Comparison of ENCODE assay signal across 12 cellular contexts in genomic region chr10:113165643-113166042, GRCh38.
A peak's percentile ranks its signal among the peaks of the same experiment; 100 is the strongest.
DNase-seq lines count a peak whose midpoint lies in the region; ATAC-seq and TF ChIP-seq lines count a peak whose summit lies in the region.
"Had no signal": no experiment of that assay in that cellular context is flagged by ENCODE, and none has a peak within 500 bp of the region (broad histone marks: within the 10 kb centered on the region; RNA-seq: fewer than 3 reads in every experiment).

No MANE protein-coding gene starts in this region.

- no peaks in the 10 kb centered on the region for H3K9me3 Mint-ChIP-seq in WTC11
- H3K9me3 Mint-ChIP-seq: CD4-positive, alpha-beta T cell had no signal

- H3K4me3 Mint-ChIP-seq in WTC11 = no peak overlapping the region; the same call in 1 of the 2 replicates
- H3K4me3 Mint-ChIP-seq: B cell; CD4-positive, alpha-beta T cell had no signal

- no peak for TF ChIP-seq CTCF in WTC11 (IDR thresholded peaks at IDR 0.05)
- TF ChIP-seq CTCF in brain microvascular endothelial cell (IDR thresholded peaks at IDR 0.05; ENCODE audit: low read depth, low read length, missing control alignments) = no peak

- H3K27ac ChIP-seq in brain microvascular endothelial cell = no peak overlapping the region

- CTCF ChIA-PET in WTC11 (lab: Charles Lee) = interaction anchor here (0.6 to 2.4 kb wide), 8 partner anchors 10 to 219 kb away, joined by 3 to 9 read pairs (median 4); no protein-coding TSS in a partner anchor

- in situ Hi-C loops in brain microvascular endothelial cell (cut with HindIII; ENCODE audit: low pct_ligation_motif_present, low sequenced_read_pairs) = no loop called here

- peaks cover 86% of the 10 kb centered on the region for H3K4me1 Mint-ChIP-seq in WTC11

- no peaks in the 10 kb centered on the region for H3K27me3 Mint-ChIP-seq in WTC11 (ENCODE audit: low read depth)
- H3K27me3 Mint-ChIP-seq: CD4-positive, alpha-beta T cell had no signal

- POLR2A ChIA-PET in WTC11 (lab: Charles Lee) = interaction anchor here (0.7 kb wide), 1 partner anchor 23 kb away, joined by 3 read pairs; no protein-coding TSS in a partner anchor

- DNase-seq in H7 (peak; percentile 69), WTC11 (ENCODE audit: low spot score) (peak; percentile 42), iPS-NIHi7 (ENCODE audit: extremely low spot score) (peak; percentile 45), brain microvascular endothelial cell (no peak), activated gamma-delta T cell treated with Interleukin-2 at 50 U/mL for 16 hours (no peak)
- DNase-seq: C1 segment of cervical spinal cord; Calu3; CD4-positive, alpha-beta T cell; DMS 273 treated with DMSO at 0.1 percent for 48 hours had no signal

- H3K4me3 ChIP-seq in H7 (ENCODE audit: insufficient read depth, low read depth, low read length) (no peak overlapping the region), brain microvascular endothelial cell (ENCODE audit: low read depth, low read length) (no peak overlapping the region)

- peak overlapping the region; percentile 60; the same call in 1 of the 2 replicates for H3K27ac Mint-ChIP-seq in WTC11
- H3K27ac Mint-ChIP-seq: B cell; CD4-positive, alpha-beta T cell had no signal

- H3K27me3 ChIP-seq in H7 (ENCODE audit: control insufficient read depth, insufficient read depth, low read length) = no peaks in the 10 kb centered on the region
- H3K27me3 ChIP-seq in brain microvascular endothelial cell (replicated peaks) = no peaks in the 10 kb centered on the region

- ATAC-seq in WTC11 (peak; percentile 38), GM21528 (IDR thresholded peaks at IDR 0.05; ENCODE audit: low FRiP score, unreplicated experiment) (no peak)
- ATAC-seq in activated CD4-positive, CD25-positive, alpha-beta regulatory T cell treated with anti-CD3 and anti-CD28 coated beads, Interleukin-2, amount 50 U/mL, for 24 hours = no peak

- H3K36me3 Mint-ChIP-seq in WTC11 = peaks cover 12% of the 10 kb centered on the region

- H3K36me3 ChIP-seq in H7 (replicated peaks; ENCODE audit: control insufficient read depth, insufficient read depth, low read length) (peaks cover 6% of the 10 kb centered on the region), brain microvascular endothelial cell (replicated peaks) (peaks cover 4% of the 10 kb centered on the region)

TF ChIP-seq in WTC11, 78 proteins besides CTCF, POLR2A, EP300 and RAD21:
- TF ChIP-seq NFYB (CRISPR knock-in tag; conservative IDR thresholded peaks at IDR 0.05; ENCODE audit: low read depth) = no peak

Comparison
In these comparisons a context has a peak if more than half of its experiments do, and no peak if none do; other contexts are left out.
1. DNase-seq: peak in H7 (single experiment), WTC11 (single experiment) and iPS-NIHi7 (single experiment); none in brain microvascular endothelial cell (single experiment) and activated gamma-delta T cell treated with Interleukin-2 at 50 U/mL for 16 hours (single experiment).